22 cellular contexts compared by ENCODE assay signal in the genomic region with DNA sequence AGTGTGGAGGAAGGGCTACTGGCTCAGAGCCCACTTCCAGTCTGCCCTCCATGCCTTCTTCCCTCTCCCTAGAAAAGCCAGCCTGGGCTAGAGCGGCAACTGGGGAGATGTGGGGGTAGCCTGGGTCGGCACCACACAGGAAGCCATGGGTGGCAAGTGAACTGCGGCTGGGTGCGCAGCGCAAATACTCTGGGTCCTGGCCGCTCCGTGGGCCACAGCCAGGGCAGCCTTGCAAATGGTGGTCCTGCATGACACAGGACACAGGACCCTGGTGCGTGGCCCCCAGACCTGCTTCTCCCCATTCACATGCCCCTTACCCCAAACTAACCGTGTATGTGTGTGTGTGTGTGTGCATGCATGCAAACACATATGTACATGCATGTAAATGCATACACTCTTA.
"Had no signal": no experiment of that assay in that cellular context is flagged by ENCODE, and none has a peak within 500 bp of the region (broad histone marks: within the 10 kb centered on the region; RNA-seq: fewer than 3 reads in every experiment).

No MANE protein-coding gene starts in this region.

- H3K36me3 ChIP-seq: uterus had no signal

- H3K4me2 ChIP-seq: smooth muscle cell had no signal

- H3K79me2 ChIP-seq: parathyroid adenoma had no signal

- ATAC-seq: left lobe of liver; naive thymus-derived CD8-positive, alpha-beta T cell; sciatic nerve; stimulated activated effector memory CD8-positive, alpha-beta T cell treated with anti-CD3 and anti-CD28 coated beads, Interleukin-12 subunit alpha, Interleukin-12 subunit beta, amount 100 ng/mL, for 72 hours; upper lobe of right lung had no signal

- H3K27me3 Mint-ChIP-seq: naive thymus-derived CD8-positive, alpha-beta T cell; progenitor cell of endocrine pancreas; stimulated activated naive CD8-positive, alpha-beta T cell treated with anti-CD3 and anti-CD28 coated beads, Interleukin-15, Interleukin-2, amounts not matched to agents 100 ng/mL and 50 ng/mL, for 24 hours had no signal

- H3K9me3 ChIP-seq: thoracic aorta, tibial nerve, upper lobe of right lung, uterus had no signal

- H3K27ac Mint-ChIP-seq: progenitor cell of endocrine pancreas; stimulated activated effector memory CD8-positive, alpha-beta T cell treated with anti-CD3 and anti-CD28 coated beads, Interleukin-12 subunit alpha, Interleukin-12 subunit beta, amount 100 ng/mL, for 72 hours had no signal

- H3K4me3 ChIP-seq: dorsolateral prefrontal cortex, smooth muscle cell, thoracic aorta, tibial nerve, upper lobe of right lung, uterus had no signal

- H2AFZ ChIP-seq: parathyroid adenoma had no signal

- H3K27me3 ChIP-seq: dorsolateral prefrontal cortex, tibial nerve, upper lobe of right lung, uterus had no signal

- H3K9me3 Mint-ChIP-seq: naive thymus-derived CD8-positive, alpha-beta T cell; nephron progenitor cell; stimulated activated effector memory CD8-positive, alpha-beta T cell treated with anti-CD3 and anti-CD28 coated beads, Interleukin-12 subunit alpha, Interleukin-12 subunit beta, amount 100 ng/mL, for 72 hours; stimulated activated naive CD8-positive, alpha-beta T cell treated with anti-CD3 and anti-CD28 coated beads, Interleukin-15, Interleukin-2, amounts not matched to agents 100 ng/mL and 50 ng/mL, for 24 hours had no signal

- H3K4me1 Mint-ChIP-seq: nephron progenitor cell; stimulated activated effector memory CD8-positive, alpha-beta T cell treated with anti-CD3 and anti-CD28 coated beads, Interleukin-12 subunit alpha, Interleukin-12 subunit beta, amount 100 ng/mL, for 72 hours had no signal

- DNase-seq: cerebellar nuclear complex; cortex of kidney; dorsolateral prefrontal cortex; effector CD4-positive, alpha-beta T cell; mesendoderm; midbrain; nephron progenitor cell; occipital lobe; stimulated activated CD4-positive, alpha-beta T cell treated with anti-CD3 and anti-CD28 coated beads, Interleukin-2, amount 100 ng/mL, for 24 hours; stimulated activated CD4-positive, alpha-beta T cell treated with anti-CD3 and anti-CD28 coated beads, Interleukin-4, amount 100 ng/mL, for 24 hours; upper lobe of right lung; uterus had no signal

- H3K4me3 Mint-ChIP-seq: naive thymus-derived CD8-positive, alpha-beta T cell; nephron progenitor cell; stimulated activated effector memory CD8-positive, alpha-beta T cell treated with anti-CD3 and anti-CD28 coated beads, Interleukin-12 subunit alpha, Interleukin-12 subunit beta, amount 100 ng/mL, for 72 hours; stimulated activated naive CD8-positive, alpha-beta T cell treated with anti-CD3 and anti-CD28 coated beads, Interleukin-15, Interleukin-2, amounts not matched to agents 100 ng/mL and 50 ng/mL, for 24 hours had no signal

- H3K4me1 ChIP-seq: parathyroid adenoma, upper lobe of right lung, uterus had no signal

- H3K9ac ChIP-seq: parathyroid adenoma had no signal

- H3K27ac ChIP-seq: dorsolateral prefrontal cortex, parathyroid adenoma, thoracic aorta, tibial nerve, upper lobe of right lung, uterus had no signal
